ENCODE assay signal across 8 cellular contexts in genomic region chr18:21110667-21111350, GRCh38. TPM values are rescaled to one million over a fixed set of nuclear protein-coding genes. Genes with fewer than 3 reads are reported as not detected.
DNase-seq lines count a peak whose midpoint lies in the region; ATAC-seq, FAIRE-seq and TF ChIP-seq lines count a peak whose summit lies in the region.

No MANE protein-coding gene starts in this region.

- CTCF ChIA-PET in activated B cell treated with CpG ODN at 0.5 μM for 24 hours (lab: Charles Lee) = no interaction called here

- H3K36me3 ChIP-seq in kidney epithelial cell (ENCODE audit: control insufficient read depth, insufficient read depth, low read length) = no peaks in the 10 kb centered on the region

- intact Hi-C loops in activated B cell treated with CpG ODN at 0.5 μM for 24 hours (cut with micrococcal nuclease) = loop anchor here (1.0 to 5.0 kb wide), 4 partner anchors 12 to 630 kb away; partner anchors contain the start of genes ABHD3 and ESCO1

- H3K27me3 ChIP-seq in kidney epithelial cell (ENCODE audit: control insufficient read depth, insufficient read depth, low read length) = no peaks in the 10 kb centered on the region

- DNase-seq in GM03348 (ENCODE audit: low spot score) (peak; percentile 11), LNCaP clone FGC (ENCODE audit: low read depth) (peak; percentile 11), activated B cell treated with CpG ODN at 0.5 μM for 24 hours (peak; percentile 64), cardiac fibroblast (ENCODE audit: low read depth in 2 of 2) (peak; percentile 24 to 53), kidney epithelial cell (ENCODE audit: low read depth) (no peak), HTR-8/SVneo (ENCODE audit: insufficient read length, low spot score) (no peak)
- peak; percentile 34 to 43 for DNase-seq in stimulated activated CD4-positive, alpha-beta T cell treated with anti-CD3 and anti-CD28 coated beads, Interleukin-1b, Interleukin-23, amount 100 ng/mL, for 4 hours (ENCODE audit: low read depth in 2 of 2)

- ATAC-seq in GM21825 (IDR thresholded peaks at IDR 0.05; ENCODE audit: unreplicated experiment) = peak; percentile 32
- peak; percentile 16 for ATAC-seq in activated B cell treated with CpG ODN at 0.5 μM for 24 hours (ENCODE audit: low read depth)

- peak overlapping the region; percentile 97 for H3K27ac Mint-ChIP-seq in activated B cell treated with CpG ODN at 0.5 μM for 24 hours

- peak overlapping the region; percentile 90 for H3K4me3 ChIP-seq in LNCaP clone FGC (ENCODE audit: low read depth, low read length)
- H3K4me3 ChIP-seq in cardiac fibroblast (replicated peaks in 1 of 2; ENCODE audit: low read depth in 2 of 2, low read length in 2 of 2) = peak overlapping the region; percentile 98 to 99
- H3K4me3 ChIP-seq in kidney epithelial cell (ENCODE audit: low read depth, low read length) = peak overlapping the region; percentile 65

- H3K9me3 Mint-ChIP-seq in activated B cell treated with CpG ODN at 0.5 μM for 24 hours = no peaks in the 10 kb centered on the region

- POLR2A ChIA-PET in activated B cell treated with CpG ODN at 0.5 μM for 24 hours (lab: Charles Lee) = interaction anchor here (0.8 to 2.1 kb wide), 9 partner anchors 11 to 630 kb away, joined by 3 to 23 read pairs (median 6); partner anchors contain the start of genes ESCO1, MIB1 and SNRPD1

- TF ChIP-seq CTCF in LNCaP clone FGC (IDR thresholded peaks at IDR 0.05; ENCODE audit: control insufficient read depth, extremely low read depth, insufficient read depth) (no peak), activated B cell treated with CpG ODN at 0.5 μM for 24 hours (IDR thresholded peaks at IDR 0.05) (no peak), cardiac fibroblast (IDR thresholded peaks at IDR 0.05; ENCODE audit: low read depth, low read length) (no peak), kidney epithelial cell (IDR thresholded peaks at IDR 0.05; ENCODE audit: insufficient read depth, low read length, poor library complexity, severe bottlenecking) (no peak)

- peaks cover 14% of the 10 kb centered on the region for H3K36me3 Mint-ChIP-seq in activated B cell treated with CpG ODN at 0.5 μM for 24 hours (ENCODE audit: low read depth)

- no peaks in the 10 kb centered on the region for H3K27me3 Mint-ChIP-seq in activated B cell treated with CpG ODN at 0.5 μM for 24 hours

- no peak overlapping the region for H3K4me3 Mint-ChIP-seq in activated B cell treated with CpG ODN at 0.5 μM for 24 hours

- FAIRE-seq in HTR-8/SVneo (lab: Jason Lieb, UNC) = no peak

- H3K4me1 Mint-ChIP-seq in activated B cell treated with CpG ODN at 0.5 μM for 24 hours = peaks cover 13% of the 10 kb centered on the region

RNA-seq across cellular contexts. Expression of gene ROCK1, which starts 0.8 kb away (rescaled TPM):
- total RNA-seq in activated B cell treated with CpG ODN at 0.5 μM for 24 hours = 58.9 and 68.2 TPM in 2 replicates
- total RNA-seq in kidney epithelial cell = 25.1 and 35.3 TPM in 2 replicates

Comparison
In these comparisons a context has a peak if more than half of its experiments do, and no peak if none do; other contexts are left out.
1. DNase-seq: peak in GM03348 (single experiment), LNCaP clone FGC (single experiment), activated B cell treated with CpG ODN at 0.5 μM for 24 hours (single experiment), cardiac fibroblast (2 of 2) and stimulated activated CD4-positive, alpha-beta T cell treated with anti-CD3 and anti-CD28 coated beads, Interleukin-1b, Interleukin-23, amount 100 ng/mL, for 4 hours (2 of 2); none in kidney epithelial cell (single experiment) and HTR-8/SVneo (single experiment).
2. Peak in every context shown above with its lines, with median percentiles within 50 percentile points of each other: H3K4me3 ChIP-seq.